Comparison of ENCODE assay signal across 10 cellular contexts in genomic region chr14:89641495-89642162, GRCh38.
DNase-seq lines count a peak whose midpoint lies in the region; ATAC-seq and TF ChIP-seq lines count a peak whose summit lies in the region.
"Had no signal": no experiment of that assay in that cellular context is flagged by ENCODE, and none has a peak within 500 bp of the region (broad histone marks: within the 10 kb centered on the region; RNA-seq: fewer than 3 reads in every experiment).

No MANE protein-coding gene starts in this region.

- TF ChIP-seq EP300 in transverse colon (IDR thresholded peaks at IDR 0.05; ENCODE audit: low read depth) = no peak

- H3K27me3 Mint-ChIP-seq in T-helper 2 cell treated with Interferon-gamma antibody and Interleukin-4, amounts not matched to agents 5 μg/mL and 100 μg/mL, for 36 hours (ENCODE audit: low read depth) = no peaks in the 10 kb centered on the region

- peaks cover 25% of the 10 kb centered on the region for H3K9me3 Mint-ChIP-seq in T-helper 2 cell treated with Interferon-gamma antibody and Interleukin-4, amounts not matched to agents 5 μg/mL and 100 μg/mL, for 36 hours

- H3K4me3 Mint-ChIP-seq in T-helper 2 cell treated with Interferon-gamma antibody and Interleukin-4, amounts not matched to agents 5 μg/mL and 100 μg/mL, for 36 hours = peak overlapping the region; percentile 76

- intact Hi-C loops in transverse colon (cut with DNase I; ENCODE audit: low total_unique reads) = no loop called here
- intact Hi-C loops in PC-3 (cut with micrococcal nuclease) = no loop called here

- no TSS peak for BruUV-seq in PC-3 (replicated peaks; lab: Mats Ljungman, UMichigan)

- 33 to 41% methylated on average over 7 to 8 of the region's 8 CpGs for WGBS in transverse colon (ENCODE audit: low coverage in 1 of 2), 2 donors

- POLR2A ChIA-PET in PC-3 (lab: Charles Lee; ENCODE audit: unreplicated experiment) = no interaction called here

- peaks cover 22% of the 10 kb centered on the region for H3K36me3 Mint-ChIP-seq in T-helper 2 cell treated with Interferon-gamma antibody and Interleukin-4, amounts not matched to agents 5 μg/mL and 100 μg/mL, for 36 hours (ENCODE audit: low read depth)

- H2AFZ ChIP-seq in PC-3 (ENCODE audit: low read length) = no peak overlapping the region

- ATAC-seq in HG02870 (IDR thresholded peaks at IDR 0.05; ENCODE audit: unreplicated experiment) (peak; percentile 99), PC-3 (no peak)

- peaks cover 0 to 19% (median 6%) of the 10 kb centered on the region in 4 donors for H3K4me1 ChIP-seq in transverse colon
- H3K4me1 ChIP-seq in PC-3 (ENCODE audit: insufficient read depth, low read length) = no peaks in the 10 kb centered on the region

- H3K9ac ChIP-seq in PC-3 (ENCODE audit: low read length) = no peak overlapping the region

- H3K36me3 ChIP-seq in transverse colon (no peaks in the 10 kb centered on the region), PC-3 (ENCODE audit: low read depth, low read length) (no peaks in the 10 kb centered on the region)

- TF ChIP-seq CTCF in transverse colon (IDR thresholded peaks at IDR 0.05) (no peak), PC-3 (conservative IDR thresholded peaks at IDR 0.05; ENCODE audit: low read depth, low read length) (no peak)

- no peaks in the 10 kb centered on the region for H3K27me3 ChIP-seq in transverse colon
- peaks cover 7% of the 10 kb centered on the region; the same call in 1 of the 2 replicates for H3K27me3 ChIP-seq in PC-3 (ENCODE audit: low read length)

- H3K27ac Mint-ChIP-seq in T-helper 2 cell treated with Interferon-gamma antibody and Interleukin-4, amounts not matched to agents 5 μg/mL and 100 μg/mL, for 36 hours = peak overlapping the region; percentile 93

- H3K27ac ChIP-seq in transverse colon (peak overlapping the region; percentile 45 to 70 (median 60)), PC-3 (ENCODE audit: low read length) (no peak overlapping the region)

- no peaks in the 10 kb centered on the region for H3K79me2 ChIP-seq in PC-3 (ENCODE audit: low read length)

- in situ Hi-C loops in transverse colon (cut with MboI; ENCODE audit: low pct_ligation_motif_present in 1 of 4, low pct_unique_long_range_greater_than_20kb in 1 of 4, low sequenced_read_pairs in 3 of 4) = no loop called here

- TF ChIP-seq POLR2A in transverse colon (IDR thresholded peaks at IDR 0.05) = no peak

- peak; percentile 27 for DNase-seq in stimulated activated CD4-positive, alpha-beta T cell treated with anti-CD3 and anti-CD28 coated beads, Interleukin-15, amount 100 ng/mL, for 24 hours
- no peak for DNase-seq in stimulated activated CD4-positive, alpha-beta T cell treated with anti-CD3 and anti-CD28 coated beads, Interleukin-2, amount 100 ng/mL, for 48 hours
- peak; percentile 59 for DNase-seq in T-helper 2 cell treated with Interferon-gamma antibody and Interleukin-4, amounts not matched to agents 5 μg/mL and 100 μg/mL, for 36 hours (ENCODE audit: low spot score)
- DNase-seq in transverse colon = no peak
- DNase-seq in hepatic stellate cell (ENCODE audit: low spot score) = no peak
- no peak for DNase-seq in PC-3
- no peak for DNase-seq in NAMALWA (ENCODE audit: low spot score)
- DNase-seq: DMS79 treated with DMSO at 0.1 percent for 48 hours, NCI-H1105 treated with DMSO at 0.1 percent for 48 hours had no signal

- H3F3A ChIP-seq in PC-3 (ENCODE audit: low read length, unreplicated experiment) = no peaks in the 10 kb centered on the region

- no peaks in the 10 kb centered on the region for H3K9me3 ChIP-seq in transverse colon
- H3K9me3 ChIP-seq in PC-3 (ENCODE audit: low read length) = no peaks in the 10 kb centered on the region

- peaks cover 58% of the 10 kb centered on the region for H3K4me1 Mint-ChIP-seq in T-helper 2 cell treated with Interferon-gamma antibody and Interleukin-4, amounts not matched to agents 5 μg/mL and 100 μg/mL, for 36 hours (ENCODE audit: low read depth)

- CTCF ChIA-PET in PC-3 (lab: Charles Lee) = interaction anchor here (0.6 kb wide), 1 partner anchor 226 kb away, joined by 3 read pairs; no protein-coding TSS in a partner anchor

- H4K20me1 ChIP-seq in PC-3 (ENCODE audit: low read length) = no peaks in the 10 kb centered on the region

- no peak overlapping the region for H3K4me3 ChIP-seq in transverse colon
- H3K4me3 ChIP-seq in PC-3 (ENCODE audit: low read length) = no peak overlapping the region

- H3K9me2 ChIP-seq in PC-3 (replicated peaks; ENCODE audit: low read length) = no peaks in the 10 kb centered on the region

- H3K4me2 ChIP-seq in PC-3 (ENCODE audit: low read length) = no peak overlapping the region

Comparison
In these comparisons a context has a peak if more than half of its experiments do, and no peak if none do; other contexts are left out.
1. DNase-seq: peak in stimulated activated CD4-positive, alpha-beta T cell treated with anti-CD3 and anti-CD28 coated beads, Interleukin-15, amount 100 ng/mL, for 24 hours (single experiment) and T-helper 2 cell treated with Interferon-gamma antibody and Interleukin-4, amounts not matched to agents 5 μg/mL and 100 μg/mL, for 36 hours (single experiment); none in stimulated activated CD4-positive, alpha-beta T cell treated with anti-CD3 and anti-CD28 coated beads, Interleukin-2, amount 100 ng/mL, for 48 hours (0 of 2), transverse colon (single experiment), hepatic stellate cell (single experiment), PC-3 (single experiment) and NAMALWA (single experiment).